Comparison of ENCODE assay signal across 19 cellular contexts in genomic region chr7:119177863-119178262, GRCh38.
DNase-seq lines count a peak whose midpoint lies in the region; ATAC-seq and TF ChIP-seq lines count a peak whose summit lies in the region.
"Had no signal": no experiment of that assay in that cellular context is flagged by ENCODE, and none has a peak within 500 bp of the region (broad histone marks: within the 10 kb centered on the region; RNA-seq: fewer than 3 reads in every experiment).

No MANE protein-coding gene starts in this region.

- H3K9me3 ChIP-seq in SK-N-MC (ENCODE audit: low read depth, low read length), result no peaks in the 10 kb centered on the region
- H3K9me3 ChIP-seq: BLaER1, Caco-2 had no signal

- H3K36me3 ChIP-seq in GM23338 (ENCODE audit: insufficient read depth) (no peaks in the 10 kb centered on the region), SK-N-MC (ENCODE audit: insufficient read depth, low read length) (no peaks in the 10 kb centered on the region)
- H3K36me3 ChIP-seq: BLaER1 had no signal

- CTCF ChIA-PET in WTC11 (lab: Charles Lee), result no interaction called here

- no peak overlapping the region for H2AFZ ChIP-seq in GM23338

- DNase-seq in GM23338 (ENCODE audit: low spot score) (no peak), SK-N-MC (ENCODE audit: low read depth, low spot score) (no peak), WTC11 (ENCODE audit: low spot score) (no peak), NCI-H510A treated with DMSO at 0.1 percent for 48 hours (lab: John Stamatoyannopoulos, UW) (no peak), midbrain (lab: John Stamatoyannopoulos, UW) (no peak)
- DNase-seq: Caco-2; CD4-positive, CD25-positive, alpha-beta regulatory T cell; CD8-positive, alpha-beta T cell; DMS 273 treated with DMSO at 0.1 percent for 48 hours; DMS79; EL; GF-D8; H7; HCEC 1CT had no signal

- H3K9me3 Mint-ChIP-seq in GM23338 (no peaks in the 10 kb centered on the region), WTC11 (peaks cover 9% of the 10 kb centered on the region)

- no peak for ATAC-seq in GM23338
- ATAC-seq in WTC11, result no peak
- no peak for ATAC-seq in GM21576 (IDR thresholded peaks at IDR 0.05; ENCODE audit: unreplicated experiment)
- no peak for ATAC-seq in HG02642 (IDR thresholded peaks at IDR 0.05; ENCODE audit: poor library complexity, unreplicated experiment)
- ATAC-seq: CD8-positive, alpha-beta T cell had no signal

- H3K4me2 ChIP-seq in GM23338, result peak overlapping the region; percentile 68
- H3K4me2 ChIP-seq: BLaER1 had no signal

- no peak overlapping the region for H3K4me3 ChIP-seq in GM23338
- H3K4me3 ChIP-seq in SK-N-MC, result no peak overlapping the region
- H3K4me3 ChIP-seq: BLaER1 had no signal

- H3K36me3 Mint-ChIP-seq in GM23338 (ENCODE audit: low read depth) (no peaks in the 10 kb centered on the region; the same call in 1 of the 3 replicates), WTC11 (peaks cover 6% of the 10 kb centered on the region; the same call in 1 of the 2 replicates)
- H3K36me3 Mint-ChIP-seq: CD4-positive, CD25-positive, alpha-beta regulatory T cell; CD8-positive, alpha-beta T cell had no signal

- H4K20me1 ChIP-seq in GM23338 (replicated peaks; ENCODE audit: insufficient read depth), result no peaks in the 10 kb centered on the region
- H4K20me1 ChIP-seq: BLaER1 had no signal

- peak overlapping the region; percentile 92 for H3K27ac Mint-ChIP-seq in GM23338
- H3K27ac Mint-ChIP-seq in WTC11, result 0 out of 2 replicates have a peak overlapping the region, but pooled peaks have one; percentile 71
- H3K27ac Mint-ChIP-seq: B cell; CD4-positive, CD25-positive, alpha-beta regulatory T cell; CD8-positive, alpha-beta T cell had no signal

- no peaks in the 10 kb centered on the region for H3K27me3 ChIP-seq in GM23338 (ENCODE audit: insufficient read depth)
- H3K27me3 ChIP-seq: BLaER1 had no signal

- no peaks in the 10 kb centered on the region for H3F3A ChIP-seq in GM23338 (replicated peaks; ENCODE audit: low read depth)

- H3K27me3 Mint-ChIP-seq in GM23338 (ENCODE audit: insufficient read depth, low read depth, poor library complexity) (peaks cover 4% of the 10 kb centered on the region), WTC11 (ENCODE audit: low read depth) (no peaks in the 10 kb centered on the region)
- H3K27me3 Mint-ChIP-seq: B cell; CD4-positive, CD25-positive, alpha-beta regulatory T cell had no signal

- H3K9me2 ChIP-seq in GM23338 (ENCODE audit: insufficient read depth), result 0 out of 2 replicates have a peak, but pooled peaks cover 4% of the 10 kb centered on the region

- POLR2A ChIA-PET in WTC11 (lab: Charles Lee), result no interaction called here

- peaks cover 36% of the 10 kb centered on the region for H3K4me1 Mint-ChIP-seq in GM23338
- H3K4me1 Mint-ChIP-seq in WTC11, result peaks cover 34% of the 10 kb centered on the region
- H3K4me1 Mint-ChIP-seq: B cell; CD4-positive, CD25-positive, alpha-beta regulatory T cell had no signal

- H3K4me1 ChIP-seq in GM23338 (ENCODE audit: insufficient read depth), result peaks cover 28% of the 10 kb centered on the region
- H3K4me1 ChIP-seq: BLaER1, Caco-2 had no signal

- H3K4me3 Mint-ChIP-seq in GM23338, result no peak overlapping the region
- no peak overlapping the region for H3K4me3 Mint-ChIP-seq in WTC11
- H3K4me3 Mint-ChIP-seq: B cell; CD4-positive, CD25-positive, alpha-beta regulatory T cell; CD8-positive, alpha-beta T cell had no signal

- H3K27ac ChIP-seq in GM23338 (ENCODE audit: low read depth) (peak overlapping the region; percentile 55; the same call in 1 of the 2 replicates), SK-N-MC (no peak overlapping the region)
- H3K27ac ChIP-seq: BLaER1, C4-2B had no signal

- no peak for TF ChIP-seq CTCF in GM23338 (conservative IDR thresholded peaks at IDR 0.05; ENCODE audit: low read depth in 2 of 2)
- TF ChIP-seq CTCF in WTC11 (IDR thresholded peaks at IDR 0.05), result no peak

- H3K9ac ChIP-seq in SK-N-MC (ENCODE audit: insufficient read length), result peak overlapping the region; percentile 21
- H3K9ac ChIP-seq: BLaER1 had no signal

- H3K79me2 ChIP-seq in GM23338 (replicated peaks; ENCODE audit: insufficient read depth), result no peaks in the 10 kb centered on the region

TF ChIP-seq in GM23338, 12 proteins besides CTCF, POLR2A, EP300 and RAD21:
- TF ChIP-seq ZNF114 (CRISPR knock-in tag; IDR thresholded peaks at IDR 0.05), result no peak

TF ChIP-seq in WTC11, 78 proteins besides CTCF, POLR2A, EP300 and RAD21:
- TF ChIP-seq RELA (CRISPR knock-in tag; IDR thresholded peaks at IDR 0.05; ENCODE audit: borderline replicate concordance), result no peak
- no peak for TF ChIP-seq CREB1 (CRISPR knock-in tag; IDR thresholded peaks at IDR 0.05)
- TF ChIP-seq ZNF396 (CRISPR knock-in tag; IDR thresholded peaks at IDR 0.05; ENCODE audit: borderline replicate concordance), result no peak
- TF ChIP-seq ZNF232 (CRISPR knock-in tag; IDR thresholded peaks at IDR 0.05), result no peak
- TF ChIP-seq AFF4 (CRISPR knock-in tag; IDR thresholded peaks at IDR 0.05; ENCODE audit: borderline replicate concordance), result no peak
- TF ChIP-seq ZNF512 (CRISPR knock-in tag; IDR thresholded peaks at IDR 0.05; ENCODE audit: borderline replicate concordance), result no peak
- no peak for TF ChIP-seq NR3C1 (CRISPR knock-in tag; conservative IDR thresholded peaks at IDR 0.05; ENCODE audit: low read depth)
- TF ChIP-seq PRDM15 (CRISPR knock-in tag; IDR thresholded peaks at IDR 0.05), result no peak
